22 cellular contexts compared by ENCODE assay signal in genomic region chr19:15652559-15653278, GRCh38. TPM values are rescaled to one million over a fixed set of nuclear protein-coding genes. Genes with fewer than 3 reads are reported as not detected.
"Had no signal": no experiment of that assay in that cellular context is flagged by ENCODE, and none has a peak within 500 bp of the region (broad histone marks: within the 10 kb centered on the region; RNA-seq: fewer than 3 reads in every experiment).

No MANE protein-coding gene starts in this region.

- H3K36me3 ChIP-seq: SJSA1 had no signal

- H3K4me1 ChIP-seq: SJSA1 had no signal

- DNase-seq: IMR-90, Karpas-422, KG1, MM.1S, NCI-H1092 treated with DMSO at 0.1 percent for 48 hours, NCI-H1436, NCI-H187, NCI-H2029, NCI-H2081 treated with DMSO at 0.1 percent for 48 hours, NCI-H2171, NCI-H226, NCI-H446, NCI-H510A treated with DMSO at 0.1 percent for 48 hours, NCI-H69, NCI-H774, Right ventricle myocardium superior, RPMI8226, SIG-M5 had no signal

- H3K4me3 ChIP-seq: SJSA1, SK-N-MC had no signal

- FAIRE-seq: RCC 7860 had no signal

- H3K27ac ChIP-seq: SJSA1, SK-N-MC had no signal

- H3K9me3 ChIP-seq: SJSA1 had no signal

RNA-seq across cellular contexts. Expression of gene CYP4F3, which starts 12.0 kb away (rescaled TPM):
- total RNA-seq: IMR-90, SJSA1 had no signal
- polyA plus RNA-seq: IMR-90 had no signal

RNA-seq across cellular contexts. Expression of gene CYP4F12, which starts 20.2 kb away (rescaled TPM):
- total RNA-seq: IMR-90, SJSA1 had no signal
- polyA plus RNA-seq: IMR-90 had no signal

RNA-seq across cellular contexts. Expression of gene CYP4F8, which starts 37.7 kb away (rescaled TPM):
- total RNA-seq: HT-29, IMR-90, Right ventricle myocardium superior, SJSA1 had no signal
- polyA plus RNA-seq: IMR-90 had no signal
